11 cellular contexts compared by ENCODE assay signal in genomic region chr10:24331457-24331856, GRCh38.
DNase-seq lines count a peak whose midpoint lies in the region; ATAC-seq and TF ChIP-seq lines count a peak whose summit lies in the region.
"Had no signal": no experiment of that assay in that cellular context is flagged by ENCODE, and none has a peak within 500 bp of the region (broad histone marks: within the 10 kb centered on the region; RNA-seq: fewer than 3 reads in every experiment).

No MANE protein-coding gene starts in this region.

- peaks cover 5% of the 10 kb centered on the region for H3K4me1 ChIP-seq in ovary (ENCODE audit: insufficient read depth)

- WGBS in ovary, 3 donors: 7 to 26% (median 13%) methylated on average over 5 of the region's 5 CpGs

- TF ChIP-seq POLR2A in ovary (IDR thresholded peaks at IDR 0.05): no peak

- no peaks in the 10 kb centered on the region for H3K27me3 ChIP-seq in ovary

- CTCF ChIA-PET in GM10248 (lab: Yijun Ruan, JAX): interaction anchor here (0.9 to 1.2 kb wide), 3 partner anchors 12 to 19 kb away, joined by 3 read pairs; no protein-coding TSS in a partner anchor

- peak; percentile 33 for DNase-seq in DMS79 (lab: John Stamatoyannopoulos, UW)
- DNase-seq in SK-N-MC (ENCODE audit: low read depth, low spot score): no peak
- DNase-seq in fibroblast of pulmonary artery (ENCODE audit: low read depth): peak; percentile 90
- DNase-seq in ovary: peak; percentile 49 to 71 (median 63)
- no peak for DNase-seq in occipital lobe (lab: John Stamatoyannopoulos, UW)
- DNase-seq in NOMO-1 treated with dmso at 0.1 percent for 144 hours (lab: John Stamatoyannopoulos, UW; ENCODE audit: unreplicated experiment): no peak
- DNase-seq in GM10248 (ENCODE audit: extremely low spot score): no peak
- DNase-seq: activated T-cell treated with anti-CD3 and anti-CD28 coated beads, Interleukin-2, amount 50 U/mL, for 24 hours; NCI-H1436; stimulated activated CD4-positive, alpha-beta T cell treated with anti-CD3 and anti-CD28 coated beads, Interleukin-4, amount 100 ng/mL, for 4 hours had no signal

- peak overlapping the region; percentile 31; the same call in 1 of the 2 replicates for H3K27ac ChIP-seq in SK-N-MC
- H3K27ac ChIP-seq in ovary: no peak overlapping the region

- no peaks in the 10 kb centered on the region; the same call in 1 of the 2 replicates for H3K36me3 ChIP-seq in SK-N-MC (ENCODE audit: insufficient read depth, low read length)
- no peaks in the 10 kb centered on the region for H3K36me3 ChIP-seq in ovary

- intact Hi-C loops in ovary (cut with DNase I): no loop called here

- no peak for ATAC-seq in GM21390 (IDR thresholded peaks at IDR 0.05; ENCODE audit: unreplicated experiment)

- POLR2A ChIA-PET in GM10248 (lab: Yijun Ruan, JAX): no interaction called here

- H3K9me3 ChIP-seq in SK-N-MC (ENCODE audit: low read depth, low read length): no peaks in the 10 kb centered on the region
- no peaks in the 10 kb centered on the region for H3K9me3 ChIP-seq in ovary

- TF ChIP-seq CTCF in fibroblast of pulmonary artery (IDR thresholded peaks at IDR 0.05; ENCODE audit: low read length, missing control alignments) (no peak), ovary (IDR thresholded peaks at IDR 0.05) (no peak), GM10248 (IDR thresholded peaks at IDR 0.05; ENCODE audit: control extremely low read depth, extremely low read depth, low read depth, missing control alignments) (no peak)

- no peak for TF ChIP-seq EP300 in ovary (IDR thresholded peaks at IDR 0.05)

- H3K9ac ChIP-seq in SK-N-MC (ENCODE audit: insufficient read length): no peak overlapping the region

- H3K4me3 ChIP-seq in SK-N-MC (no peak overlapping the region), fibroblast of pulmonary artery (replicated peaks; ENCODE audit: low read depth, low read length) (no peak overlapping the region), ovary (no peak overlapping the region)

Comparison
In these comparisons a context has a peak if more than half of its experiments do, and no peak if none do; other contexts are left out.
1. DNase-seq: peak in DMS79 (single experiment), fibroblast of pulmonary artery (single experiment) and ovary (5 of 5); none in SK-N-MC (single experiment), occipital lobe (single experiment), NOMO-1 treated with dmso at 0.1 percent for 144 hours (single experiment) and GM10248 (single experiment).